5 cellular contexts compared by ENCODE assay signal in the genomic region with DNA sequence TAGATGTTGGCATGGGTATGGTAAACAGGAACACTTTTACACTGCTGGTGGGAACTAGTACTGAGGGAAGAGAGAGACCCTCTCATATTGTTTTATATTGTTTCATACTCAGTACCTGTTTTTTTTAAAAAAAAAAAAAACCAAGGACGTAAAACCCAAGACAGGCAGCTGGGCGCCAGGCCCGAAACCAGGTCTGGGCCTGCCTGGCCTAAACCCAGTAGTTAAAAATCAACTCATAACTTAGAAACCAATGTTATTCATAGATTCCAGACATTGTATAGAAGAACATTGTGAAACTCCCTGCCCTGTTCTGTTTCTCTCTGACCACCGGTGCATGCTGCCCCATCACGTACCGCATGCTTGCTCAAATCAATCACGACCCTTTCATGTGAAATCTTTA.
DNase-seq lines count a peak whose midpoint lies in the region; ATAC-seq, FAIRE-seq and TF ChIP-seq lines count a peak whose summit lies in the region.
"Not testable (repeated sequence)": the region's sequence is repeated elsewhere in the genome, so short reads cannot be mapped to it uniquely, and the experiment has no call there.

No MANE protein-coding gene starts in this region.

- not testable (repeated sequence) for TF ChIP-seq CTCF in body of pancreas (IDR thresholded peaks at IDR 0.05); mammary epithelial cell (conservative IDR thresholded peaks at IDR 0.05 in 1 of 2, IDR thresholded peaks at IDR 0.05 in 1 of 2; ENCODE audit: extremely low read depth in 1 of 2, insufficient read depth in 1 of 2, low read depth in 1 of 2, low read length in 2 of 2); pancreas (IDR thresholded peaks at IDR 0.05)

- peak; percentile 71 for ATAC-seq in body of pancreas
- ATAC-seq in pancreas = peak in 3 of 4 donors; percentile 27 to 56 (median 36)

- not testable (repeated sequence) for H3K27me3 ChIP-seq in body of pancreas; mammary epithelial cell (ENCODE audit: insufficient read depth, low read length); pancreas

- 35 to 42% methylated on average over 7 of the region's 7 CpGs for WGBS in body of pancreas, 2 donors
- 47% methylated on average over 7 of the region's 7 CpGs for WGBS in mammary epithelial cell (ENCODE audit: low coverage, missing lambda C conversion rate)
- WGBS in pancreas, 2 donors = 60 to 63% methylated on average over 7 of the region's 7 CpGs

- not testable (repeated sequence) for TF ChIP-seq POLR2A in body of pancreas (IDR thresholded peaks at IDR 0.05)

- not testable (repeated sequence) for H3K9me3 ChIP-seq in body of pancreas; mammary epithelial cell (replicated peaks; ENCODE audit: insufficient read depth, low read length); pancreas

- H3K79me2 ChIP-seq in mammary epithelial cell (ENCODE audit: insufficient read depth, low read length) = not testable (repeated sequence)

- H2AFZ ChIP-seq in mammary epithelial cell (ENCODE audit: low read depth, low read length) = peak overlapping the region; percentile 7

- not testable (repeated sequence) for H4K20me1 ChIP-seq in mammary epithelial cell (ENCODE audit: insufficient read depth, low read length)

- peak overlapping the region in 1 of 4 donors; percentile 44 for H3K27ac ChIP-seq in body of pancreas
- H3K27ac ChIP-seq in mammary epithelial cell (ENCODE audit: insufficient read depth, low read depth, low read length) = peak overlapping the region; percentile 65
- peak overlapping the region; percentile 91 for H3K27ac ChIP-seq in epithelial cell of prostate
- not testable (repeated sequence) for H3K27ac ChIP-seq in pancreas

- not testable (repeated sequence) for DNase-seq in RCC 7860 (ENCODE audit: low spot score); epithelial cell of prostate (ENCODE audit: low read depth, low spot score)
- DNase-seq in body of pancreas (peak; percentile 65 to 80 (median 73)), mammary epithelial cell (peak; percentile 60), pancreas (peak in 4 of 6 donors; percentile 15 to 51 (median 45))

- CTCF ChIA-PET in mammary epithelial cell (lab: Charles Lee; ENCODE audit: low non-redundant PET) = not testable (repeated sequence)

- dilution Hi-C loops in mammary epithelial cell (cut with HindIII; ENCODE audit: low sequenced_read_pairs) = not testable (repeated sequence)

- not testable (repeated sequence) for H3K4me3 ChIP-seq in body of pancreas; mammary epithelial cell (replicated peaks in 1 of 3; ENCODE audit: insufficient read depth in 1 of 3, low read depth in 2 of 3, low read length in 3 of 3); pancreas

- H3K36me3 ChIP-seq in body of pancreas (replicated peaks in 1 of 2; ENCODE audit: insufficient read depth in 1 of 2, low read depth in 2 of 2); mammary epithelial cell (ENCODE audit: insufficient read depth, low read length); pancreas: not testable (repeated sequence)

- peak; percentile 82 for FAIRE-seq in RCC 7860 (lab: Jason Lieb, UNC)
- FAIRE-seq in pancreas (lab: Jason Lieb, UNC) = not testable (repeated sequence)

- H3K4me1 ChIP-seq in body of pancreas, pancreas: not testable (repeated sequence)
- peaks cover 22% of the 10 kb centered on the region for H3K4me1 ChIP-seq in mammary epithelial cell (ENCODE audit: insufficient read depth, low read length)

- BruUV-seq in mammary epithelial cell (replicated peaks; lab: Mats Ljungman, UMichigan) = not testable (repeated sequence)

- not testable (repeated sequence) for H3K4me2 ChIP-seq in mammary epithelial cell (ENCODE audit: insufficient read depth, low read depth, low read length)

- in situ Hi-C loops in mammary epithelial cell (cut with MboI; ENCODE audit: low sequenced_read_pairs in 2 of 2) = not testable (repeated sequence)

- intact Hi-C loops in body of pancreas (cut with DNase I); mammary epithelial cell (cut with micrococcal nuclease); pancreas (cut with DNase I): not testable (repeated sequence)

- H3K9ac ChIP-seq in mammary epithelial cell (ENCODE audit: insufficient read depth, low read length) = not testable (repeated sequence)
